31 cellular contexts compared by ENCODE assay signal in genomic region chr11:93603671-93604070, GRCh38.
"Had no signal": no experiment of that assay in that cellular context is flagged by ENCODE, and none has a peak within 500 bp of the region (broad histone marks: within the 10 kb centered on the region; RNA-seq: fewer than 3 reads in every experiment).

No MANE protein-coding gene starts in this region.

- H3K9me3 ChIP-seq: adrenal gland, body of pancreas, breast epithelium had no signal

- H3K9me3 Mint-ChIP-seq: activated B cell treated with CpG ODN at 0.5 μM for 24 hours; activated CD4-positive, alpha-beta memory T cell treated with anti-CD3 and anti-CD28 coated beads for 36 hours; activated naive CD4-positive, alpha-beta T cell treated with anti-CD3 and anti-CD28 coated beads for 36 hours; activated naive CD4-positive, alpha-beta T cell treated with anti-CD3 and anti-CD28 coated beads, Interleukin-2, amount 50 U/mL, for 72 hours; activated T-cell treated with anti-CD3 and anti-CD28 coated beads, Interleukin-2, amount 50 U/mL, for 4 hours; activated T-helper 1 cell treated with anti-CD3 and anti-CD28 coated beads, Interleukin-12 subunit alpha, Interleukin-12 subunit beta, Interleukin-2, Interleukin-4 antibody, amounts not matched to agents 30 ng/mL and 10 ng/mL and 1 ng/mL, durations not matched to agents 14 hours and 24 hours and 36 hours had no signal

- H3K27me3 ChIP-seq: adrenal gland, body of pancreas, breast epithelium had no signal

- H3K4me1 Mint-ChIP-seq: activated B cell treated with CpG ODN at 0.5 μM for 24 hours had no signal

- H3K4me3 Mint-ChIP-seq: activated B cell treated with CpG ODN at 0.5 μM for 24 hours; activated CD4-positive, alpha-beta memory T cell treated with anti-CD3 and anti-CD28 coated beads for 36 hours; activated naive CD4-positive, alpha-beta T cell treated with anti-CD3 and anti-CD28 coated beads for 36 hours; activated T-cell treated with anti-CD3 and anti-CD28 coated beads, Interleukin-2, amount 50 U/mL, for 4 hours; activated T-helper 1 cell treated with anti-CD3 and anti-CD28 coated beads, Interleukin-12 subunit alpha, Interleukin-12 subunit beta, Interleukin-2, Interleukin-4 antibody, amounts not matched to agents 30 ng/mL and 10 ng/mL and 1 ng/mL, durations not matched to agents 14 hours and 24 hours and 36 hours had no signal

- H3K4me2 ChIP-seq: PC-9 had no signal

- H3K4me1 ChIP-seq: adrenal gland, body of pancreas, breast epithelium had no signal

- H3K27ac Mint-ChIP-seq: activated B cell treated with CpG ODN at 0.5 μM for 24 hours; activated CD4-positive, alpha-beta memory T cell treated with anti-CD3 and anti-CD28 coated beads for 36 hours; activated naive CD4-positive, alpha-beta T cell treated with anti-CD3 and anti-CD28 coated beads for 36 hours; activated naive CD4-positive, alpha-beta T cell treated with anti-CD3 and anti-CD28 coated beads, Interleukin-2, amount 50 U/mL, for 72 hours; activated T-helper 1 cell treated with anti-CD3 and anti-CD28 coated beads, Interleukin-12 subunit alpha, Interleukin-12 subunit beta, Interleukin-2, Interleukin-4 antibody, amounts not matched to agents 30 ng/mL and 10 ng/mL and 1 ng/mL, durations not matched to agents 14 hours and 24 hours and 36 hours had no signal

- H3K4me3 ChIP-seq: adrenal gland, body of pancreas, breast epithelium, PC-9 had no signal

- H3K36me3 Mint-ChIP-seq: activated CD4-positive, alpha-beta memory T cell treated with anti-CD3 and anti-CD28 coated beads for 36 hours; activated naive CD4-positive, alpha-beta T cell treated with anti-CD3 and anti-CD28 coated beads, Interleukin-2, amount 50 U/mL, for 72 hours had no signal

- H3K36me3 ChIP-seq: adrenal gland, breast epithelium had no signal

- H2AFZ ChIP-seq: PC-9 had no signal

- H3K27ac ChIP-seq: adrenal gland, body of pancreas, breast epithelium, PC-9, RWPE1, VCaP had no signal

- ATAC-seq: activated naive CD4-positive, alpha-beta T cell treated with anti-CD3 and anti-CD28 coated beads, Interleukin-2, amount 50 U/mL, for 72 hours; activated T-cell treated with anti-CD3 and anti-CD28 coated beads, Interleukin-2, amount 50 U/mL, for 4 hours; body of pancreas; Right ventricle myocardium inferior had no signal

- DNase-seq: activated B cell treated with CpG ODN at 0.5 μM for 24 hours; activated CD4-positive, alpha-beta memory T cell treated with anti-CD3 and anti-CD28 coated beads for 36 hours; activated CD4-positive, alpha-beta T cell treated with anti-CD3 and anti-CD28 coated beads for 4 hours; activated CD4-positive, alpha-beta T cell treated with anti-CD3 and anti-CD28 coated beads, Interleukin-2, amount 50 U/mL, for 1 hour; activated CD4-positive, CD25-positive, alpha-beta regulatory T cell treated with anti-CD3 and anti-CD28 coated beads, Interleukin-2, amount 50 U/mL, for 72 hours; activated CD8-positive, alpha-beta memory T cell treated with anti-CD3 and anti-CD28 coated beads, Interleukin-2, amount 50 U/mL, for 4 hours; activated gamma-delta T cell treated with Interleukin-2 at 50 U/mL for 16 hours; activated naive CD4-positive, alpha-beta T cell treated with anti-CD3 and anti-CD28 coated beads for 36 hours; activated T-cell treated with anti-CD3 and anti-CD28 coated beads for 4 hours; activated T-cell treated with anti-CD3 and anti-CD28 coated beads, Interleukin-2, amount 50 U/mL, for 4 hours; adrenal gland; body of pancreas; NCI-H1048; NCI-H1105 treated with DMSO at 0.1 percent for 48 hours; NCI-H1694; NCI-H1930; NCI-H2081 treated with DMSO at 0.1 percent for 48 hours; NCI-H345; NCI-H524 treated with DMSO at 0.1 percent for 48 hours; PC-9; SIG-M5; SW 1271; T-helper 1 cell; T-helper 2 cell; T-helper 9 cell had no signal
